Comparison of ENCODE assay signal across 1 cellular context in the genomic region with DNA sequence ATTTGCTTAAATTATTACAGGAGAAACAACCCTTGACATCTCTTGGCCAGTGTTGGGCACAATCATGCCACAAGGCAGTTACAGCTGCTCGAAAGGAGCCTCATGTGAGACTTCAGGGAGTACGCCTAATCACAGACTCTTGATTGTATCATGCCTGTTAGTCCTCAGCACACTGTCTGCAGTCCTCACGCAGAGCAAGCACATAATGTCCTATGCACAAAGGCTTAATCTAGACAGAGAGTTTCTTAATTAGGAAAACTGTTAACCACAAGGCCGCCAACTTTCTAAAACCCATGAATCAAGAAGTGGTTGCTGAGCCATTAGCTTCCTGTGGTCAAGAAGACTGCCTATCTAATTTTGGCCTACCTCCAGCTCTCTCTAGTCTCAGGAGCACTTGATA.
TF ChIP-seq lines count a peak whose summit lies in the region.

No MANE protein-coding gene starts in this region.

TF ChIP-seq in GM12878, 131 proteins besides CTCF, POLR2A, EP300 and RAD21 (continued from another document and continues in another):
- TF ChIP-seq, protein P1, sequence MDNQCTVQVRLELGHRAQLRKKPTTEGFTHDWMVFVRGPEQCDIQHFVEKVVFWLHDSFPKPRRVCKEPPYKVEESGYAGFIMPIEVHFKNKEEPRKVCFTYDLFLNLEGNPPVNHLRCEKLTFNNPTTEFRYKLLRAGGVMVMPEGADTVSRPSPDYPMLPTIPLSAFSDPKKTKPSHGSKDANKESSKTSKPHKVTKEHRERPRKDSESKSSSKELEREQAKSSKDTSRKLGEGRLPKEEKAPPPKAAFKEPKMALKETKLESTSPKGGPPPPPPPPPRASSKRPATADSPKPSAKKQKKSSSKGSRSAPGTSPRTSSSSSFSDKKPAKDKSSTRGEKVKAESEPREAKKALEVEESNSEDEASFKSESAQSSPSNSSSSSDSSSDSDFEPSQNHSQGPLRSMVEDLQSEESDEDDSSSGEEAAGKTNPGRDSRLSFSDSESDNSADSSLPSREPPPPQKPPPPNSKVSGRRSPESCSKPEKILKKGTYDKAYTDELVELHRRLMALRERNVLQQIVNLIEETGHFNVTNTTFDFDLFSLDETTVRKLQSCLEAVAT (IDR thresholded peaks at IDR 0.05): peak; percentile 92
- TF ChIP-seq BMI1 (IDR thresholded peaks at IDR 0.05; ENCODE audit: borderline replicate concordance): peak; percentile 85
- TF ChIP-seq LARP7 (IDR thresholded peaks at IDR 0.05): peak; percentile 51; the same call in 1 of the 2 replicates
- peak; percentile 96 for TF ChIP-seq IKZF2 (IDR thresholded peaks at IDR 0.05)
- TF ChIP-seq, protein P2, sequence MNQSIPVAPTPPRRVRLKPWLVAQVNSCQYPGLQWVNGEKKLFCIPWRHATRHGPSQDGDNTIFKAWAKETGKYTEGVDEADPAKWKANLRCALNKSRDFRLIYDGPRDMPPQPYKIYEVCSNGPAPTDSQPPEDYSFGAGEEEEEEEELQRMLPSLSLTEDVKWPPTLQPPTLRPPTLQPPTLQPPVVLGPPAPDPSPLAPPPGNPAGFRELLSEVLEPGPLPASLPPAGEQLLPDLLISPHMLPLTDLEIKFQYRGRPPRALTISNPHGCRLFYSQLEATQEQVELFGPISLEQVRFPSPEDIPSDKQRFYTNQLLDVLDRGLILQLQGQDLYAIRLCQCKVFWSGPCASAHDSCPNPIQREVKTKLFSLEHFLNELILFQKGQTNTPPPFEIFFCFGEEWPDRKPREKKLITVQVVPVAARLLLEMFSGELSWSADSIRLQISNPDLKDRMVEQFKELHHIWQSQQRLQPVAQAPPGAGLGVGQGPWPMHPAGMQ (IDR thresholded peaks at IDR 0.05; ENCODE audit: borderline replicate concordance): peak; percentile 25; the same call in 1 of the 2 replicates
- no peak for TF ChIP-seq YY1 (IDR thresholded peaks at IDR 0.05; ENCODE audit: low read depth, low read length)
- TF ChIP-seq WRNIP1 (IDR thresholded peaks at IDR 0.05; ENCODE audit: borderline replicate concordance, low read depth, low read length): no peak
- peak; percentile 87 for TF ChIP-seq SMAD1 (IDR thresholded peaks at IDR 0.05; ENCODE audit: low read depth, partially characterized antibody)
- TF ChIP-seq YBX1 (IDR thresholded peaks at IDR 0.05): no peak
- TF ChIP-seq MTA2 (IDR thresholded peaks at IDR 0.05; ENCODE audit: low read depth): peak; percentile 100
- peak; percentile 16; the same call in 1 of the 2 replicates for TF ChIP-seq STAT3 (IDR thresholded peaks at IDR 0.05; ENCODE audit: low read depth, low read length)
- TF ChIP-seq RUNX3 (IDR thresholded peaks at IDR 0.05; ENCODE audit: low read length): peak; percentile 84
- peak; percentile 95 for TF ChIP-seq IKZF1 (conservative IDR thresholded peaks at IDR 0.05)
- TF ChIP-seq EZH2 (IDR thresholded peaks at IDR 0.05; ENCODE audit: borderline replicate concordance, control insufficient read depth, low read depth, low read length): no peak
- peak; percentile 92 for TF ChIP-seq NR2F1 (conservative IDR thresholded peaks at IDR 0.05)
- TF ChIP-seq, protein P3, sequence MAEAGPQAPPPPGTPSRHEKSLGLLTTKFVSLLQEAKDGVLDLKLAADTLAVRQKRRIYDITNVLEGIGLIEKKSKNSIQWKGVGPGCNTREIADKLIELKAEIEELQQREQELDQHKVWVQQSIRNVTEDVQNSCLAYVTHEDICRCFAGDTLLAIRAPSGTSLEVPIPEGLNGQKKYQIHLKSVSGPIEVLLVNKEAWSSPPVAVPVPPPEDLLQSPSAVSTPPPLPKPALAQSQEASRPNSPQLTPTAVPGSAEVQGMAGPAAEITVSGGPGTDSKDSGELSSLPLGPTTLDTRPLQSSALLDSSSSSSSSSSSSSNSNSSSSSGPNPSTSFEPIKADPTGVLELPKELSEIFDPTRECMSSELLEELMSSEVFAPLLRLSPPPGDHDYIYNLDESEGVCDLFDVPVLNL (IDR thresholded peaks at IDR 0.05; ENCODE audit: low read depth, low read length): no peak
- TF ChIP-seq TCF7 (IDR thresholded peaks at IDR 0.05; ENCODE audit: borderline replicate concordance): no peak
- TF ChIP-seq, protein P4, sequence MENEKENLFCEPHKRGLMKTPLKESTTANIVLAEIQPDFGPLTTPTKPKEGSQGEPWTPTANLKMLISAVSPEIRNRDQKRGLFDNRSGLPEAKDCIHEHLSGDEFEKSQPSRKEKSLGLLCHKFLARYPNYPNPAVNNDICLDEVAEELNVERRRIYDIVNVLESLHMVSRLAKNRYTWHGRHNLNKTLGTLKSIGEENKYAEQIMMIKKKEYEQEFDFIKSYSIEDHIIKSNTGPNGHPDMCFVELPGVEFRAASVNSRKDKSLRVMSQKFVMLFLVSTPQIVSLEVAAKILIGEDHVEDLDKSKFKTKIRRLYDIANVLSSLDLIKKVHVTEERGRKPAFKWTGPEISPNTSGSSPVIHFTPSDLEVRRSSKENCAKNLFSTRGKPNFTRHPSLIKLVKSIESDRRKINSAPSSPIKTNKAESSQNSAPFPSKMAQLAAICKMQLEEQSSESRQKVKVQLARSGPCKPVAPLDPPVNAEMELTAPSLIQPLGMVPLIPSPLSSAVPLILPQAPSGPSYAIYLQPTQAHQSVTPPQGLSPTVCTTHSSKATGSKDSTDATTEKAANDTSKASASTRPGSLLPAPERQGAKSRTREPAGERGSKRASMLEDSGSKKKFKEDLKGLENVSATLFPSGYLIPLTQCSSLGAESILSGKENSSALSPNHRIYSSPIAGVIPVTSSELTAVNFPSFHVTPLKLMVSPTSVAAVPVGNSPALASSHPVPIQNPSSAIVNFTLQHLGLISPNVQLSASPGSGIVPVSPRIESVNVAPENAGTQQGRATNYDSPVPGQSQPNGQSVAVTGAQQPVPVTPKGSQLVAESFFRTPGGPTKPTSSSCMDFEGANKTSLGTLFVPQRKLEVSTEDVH (IDR thresholded peaks at IDR 0.05; ENCODE audit: low read depth, partially characterized antibody): no peak
- TF ChIP-seq, protein P5, sequence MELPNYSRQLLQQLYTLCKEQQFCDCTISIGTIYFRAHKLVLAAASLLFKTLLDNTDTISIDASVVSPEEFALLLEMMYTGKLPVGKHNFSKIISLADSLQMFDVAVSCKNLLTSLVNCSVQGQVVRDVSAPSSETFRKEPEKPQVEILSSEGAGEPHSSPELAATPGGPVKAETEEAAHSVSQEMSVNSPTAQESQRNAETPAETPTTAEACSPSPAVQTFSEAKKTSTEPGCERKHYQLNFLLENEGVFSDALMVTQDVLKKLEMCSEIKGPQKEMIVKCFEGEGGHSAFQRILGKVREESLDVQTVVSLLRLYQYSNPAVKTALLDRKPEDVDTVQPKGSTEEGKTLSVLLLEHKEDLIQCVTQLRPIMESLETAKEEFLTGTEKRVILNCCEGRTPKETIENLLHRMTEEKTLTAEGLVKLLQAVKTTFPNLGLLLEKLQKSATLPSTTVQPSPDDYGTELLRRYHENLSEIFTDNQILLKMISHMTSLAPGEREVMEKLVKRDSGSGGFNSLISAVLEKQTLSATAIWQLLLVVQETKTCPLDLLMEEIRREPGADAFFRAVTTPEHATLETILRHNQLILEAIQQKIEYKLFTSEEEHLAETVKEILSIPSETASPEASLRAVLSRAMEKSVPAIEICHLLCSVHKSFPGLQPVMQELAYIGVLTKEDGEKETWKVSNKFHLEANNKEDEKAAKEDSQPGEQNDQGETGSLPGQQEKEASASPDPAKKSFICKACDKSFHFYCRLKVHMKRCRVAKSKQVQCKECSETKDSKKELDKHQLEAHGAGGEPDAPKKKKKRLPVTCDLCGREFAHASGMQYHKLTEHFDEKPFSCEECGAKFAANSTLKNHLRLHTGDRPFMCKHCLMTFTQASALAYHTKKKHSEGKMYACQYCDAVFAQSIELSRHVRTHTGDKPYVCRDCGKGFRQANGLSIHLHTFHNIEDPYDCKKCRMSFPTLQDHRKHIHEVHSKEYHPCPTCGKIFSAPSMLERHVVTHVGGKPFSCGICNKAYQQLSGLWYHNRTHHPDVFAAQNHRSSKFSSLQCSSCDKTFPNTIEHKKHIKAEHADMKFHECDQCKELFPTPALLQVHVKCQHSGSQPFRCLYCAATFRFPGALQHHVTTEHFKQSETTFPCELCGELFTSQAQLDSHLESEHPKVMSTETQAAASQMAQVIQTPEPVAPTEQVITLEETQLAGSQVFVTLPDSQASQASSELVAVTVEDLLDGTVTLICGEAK (IDR thresholded peaks at IDR 0.05; ENCODE audit: borderline replicate concordance): no peak
- no peak for TF ChIP-seq NR2C2 (IDR thresholded peaks at IDR 0.05; ENCODE audit: borderline replicate concordance, control insufficient read depth, insufficient read length, low read depth)
- TF ChIP-seq, protein P6, sequence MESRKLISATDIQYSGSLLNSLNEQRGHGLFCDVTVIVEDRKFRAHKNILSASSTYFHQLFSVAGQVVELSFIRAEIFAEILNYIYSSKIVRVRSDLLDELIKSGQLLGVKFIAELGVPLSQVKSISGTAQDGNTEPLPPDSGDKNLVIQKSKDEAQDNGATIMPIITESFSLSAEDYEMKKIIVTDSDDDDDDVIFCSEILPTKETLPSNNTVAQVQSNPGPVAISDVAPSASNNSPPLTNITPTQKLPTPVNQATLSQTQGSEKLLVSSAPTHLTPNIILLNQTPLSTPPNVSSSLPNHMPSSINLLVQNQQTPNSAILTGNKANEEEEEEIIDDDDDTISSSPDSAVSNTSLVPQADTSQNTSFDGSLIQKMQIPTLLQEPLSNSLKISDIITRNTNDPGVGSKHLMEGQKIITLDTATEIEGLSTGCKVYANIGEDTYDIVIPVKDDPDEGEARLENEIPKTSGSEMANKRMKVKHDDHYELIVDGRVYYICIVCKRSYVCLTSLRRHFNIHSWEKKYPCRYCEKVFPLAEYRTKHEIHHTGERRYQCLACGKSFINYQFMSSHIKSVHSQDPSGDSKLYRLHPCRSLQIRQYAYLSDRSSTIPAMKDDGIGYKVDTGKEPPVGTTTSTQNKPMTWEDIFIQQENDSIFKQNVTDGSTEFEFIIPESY (IDR thresholded peaks at IDR 0.05): peak; percentile 16; the same call in 1 of the 2 replicates
- no peak for TF ChIP-seq CBFB (IDR thresholded peaks at IDR 0.05; ENCODE audit: low read depth)
- no peak for TF ChIP-seq NRF1 (conservative IDR thresholded peaks at IDR 0.05; ENCODE audit: low read depth, low read length)
- TF ChIP-seq, protein P7, sequence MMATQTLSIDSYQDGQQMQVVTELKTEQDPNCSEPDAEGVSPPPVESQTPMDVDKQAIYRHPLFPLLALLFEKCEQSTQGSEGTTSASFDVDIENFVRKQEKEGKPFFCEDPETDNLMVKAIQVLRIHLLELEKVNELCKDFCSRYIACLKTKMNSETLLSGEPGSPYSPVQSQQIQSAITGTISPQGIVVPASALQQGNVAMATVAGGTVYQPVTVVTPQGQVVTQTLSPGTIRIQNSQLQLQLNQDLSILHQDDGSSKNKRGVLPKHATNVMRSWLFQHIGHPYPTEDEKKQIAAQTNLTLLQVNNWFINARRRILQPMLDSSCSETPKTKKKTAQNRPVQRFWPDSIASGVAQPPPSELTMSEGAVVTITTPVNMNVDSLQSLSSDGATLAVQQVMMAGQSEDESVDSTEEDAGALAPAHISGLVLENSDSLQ (IDR thresholded peaks at IDR 0.05): peak; percentile 64
- TF ChIP-seq, protein P8, sequence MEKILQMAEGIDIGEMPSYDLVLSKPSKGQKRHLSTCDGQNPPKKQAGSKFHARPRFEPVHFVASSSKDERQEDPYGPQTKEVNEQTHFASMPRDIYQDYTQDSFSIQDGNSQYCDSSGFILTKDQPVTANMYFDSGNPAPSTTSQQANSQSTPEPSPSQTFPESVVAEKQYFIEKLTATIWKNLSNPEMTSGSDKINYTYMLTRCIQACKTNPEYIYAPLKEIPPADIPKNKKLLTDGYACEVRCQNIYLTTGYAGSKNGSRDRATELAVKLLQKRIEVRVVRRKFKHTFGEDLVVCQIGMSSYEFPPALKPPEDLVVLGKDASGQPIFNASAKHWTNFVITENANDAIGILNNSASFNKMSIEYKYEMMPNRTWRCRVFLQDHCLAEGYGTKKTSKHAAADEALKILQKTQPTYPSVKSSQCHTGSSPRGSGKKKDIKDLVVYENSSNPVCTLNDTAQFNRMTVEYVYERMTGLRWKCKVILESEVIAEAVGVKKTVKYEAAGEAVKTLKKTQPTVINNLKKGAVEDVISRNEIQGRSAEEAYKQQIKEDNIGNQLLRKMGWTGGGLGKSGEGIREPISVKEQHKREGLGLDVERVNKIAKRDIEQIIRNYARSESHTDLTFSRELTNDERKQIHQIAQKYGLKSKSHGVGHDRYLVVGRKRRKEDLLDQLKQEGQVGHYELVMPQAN (conservative IDR thresholded peaks at IDR 0.05): no peak
- TF ChIP-seq MEF2A (IDR thresholded peaks at IDR 0.05; ENCODE audit: insufficient read depth, low read depth, low read length): peak; percentile 31; the same call in 1 of the 2 replicates
- TF ChIP-seq PAX8 (IDR thresholded peaks at IDR 0.05): no peak
- TF ChIP-seq, protein P9, sequence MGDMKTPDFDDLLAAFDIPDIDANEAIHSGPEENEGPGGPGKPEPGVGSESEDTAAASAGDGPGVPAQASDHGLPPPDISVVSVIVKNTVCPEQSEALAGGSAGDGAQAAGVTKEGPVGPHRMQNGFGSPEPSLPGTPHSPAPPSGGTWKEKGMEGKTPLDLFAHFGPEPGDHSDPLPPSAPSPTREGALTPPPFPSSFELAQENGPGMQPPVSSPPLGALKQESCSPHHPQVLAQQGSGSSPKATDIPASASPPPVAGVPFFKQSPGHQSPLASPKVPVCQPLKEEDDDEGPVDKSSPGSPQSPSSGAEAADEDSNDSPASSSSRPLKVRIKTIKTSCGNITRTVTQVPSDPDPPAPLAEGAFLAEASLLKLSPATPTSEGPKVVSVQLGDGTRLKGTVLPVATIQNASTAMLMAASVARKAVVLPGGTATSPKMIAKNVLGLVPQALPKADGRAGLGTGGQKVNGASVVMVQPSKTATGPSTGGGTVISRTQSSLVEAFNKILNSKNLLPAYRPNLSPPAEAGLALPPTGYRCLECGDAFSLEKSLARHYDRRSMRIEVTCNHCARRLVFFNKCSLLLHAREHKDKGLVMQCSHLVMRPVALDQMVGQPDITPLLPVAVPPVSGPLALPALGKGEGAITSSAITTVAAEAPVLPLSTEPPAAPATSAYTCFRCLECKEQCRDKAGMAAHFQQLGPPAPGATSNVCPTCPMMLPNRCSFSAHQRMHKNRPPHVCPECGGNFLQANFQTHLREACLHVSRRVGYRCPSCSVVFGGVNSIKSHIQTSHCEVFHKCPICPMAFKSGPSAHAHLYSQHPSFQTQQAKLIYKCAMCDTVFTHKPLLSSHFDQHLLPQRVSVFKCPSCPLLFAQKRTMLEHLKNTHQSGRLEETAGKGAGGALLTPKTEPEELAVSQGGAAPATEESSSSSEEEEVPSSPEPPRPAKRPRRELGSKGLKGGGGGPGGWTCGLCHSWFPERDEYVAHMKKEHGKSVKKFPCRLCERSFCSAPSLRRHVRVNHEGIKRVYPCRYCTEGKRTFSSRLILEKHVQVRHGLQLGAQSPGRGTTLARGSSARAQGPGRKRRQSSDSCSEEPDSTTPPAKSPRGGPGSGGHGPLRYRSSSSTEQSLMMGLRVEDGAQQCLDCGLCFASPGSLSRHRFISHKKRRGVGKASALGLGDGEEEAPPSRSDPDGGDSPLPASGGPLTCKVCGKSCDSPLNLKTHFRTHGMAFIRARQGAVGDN (IDR thresholded peaks at IDR 0.05): peak; percentile 66
- TF ChIP-seq NFIC (IDR thresholded peaks at IDR 0.05; ENCODE audit: low read depth, low read length): peak; percentile 18; the same call in 1 of the 2 replicates
- peak; percentile 57 for TF ChIP-seq ZNF24 (IDR thresholded peaks at IDR 0.05)
- TF ChIP-seq, protein P10, sequence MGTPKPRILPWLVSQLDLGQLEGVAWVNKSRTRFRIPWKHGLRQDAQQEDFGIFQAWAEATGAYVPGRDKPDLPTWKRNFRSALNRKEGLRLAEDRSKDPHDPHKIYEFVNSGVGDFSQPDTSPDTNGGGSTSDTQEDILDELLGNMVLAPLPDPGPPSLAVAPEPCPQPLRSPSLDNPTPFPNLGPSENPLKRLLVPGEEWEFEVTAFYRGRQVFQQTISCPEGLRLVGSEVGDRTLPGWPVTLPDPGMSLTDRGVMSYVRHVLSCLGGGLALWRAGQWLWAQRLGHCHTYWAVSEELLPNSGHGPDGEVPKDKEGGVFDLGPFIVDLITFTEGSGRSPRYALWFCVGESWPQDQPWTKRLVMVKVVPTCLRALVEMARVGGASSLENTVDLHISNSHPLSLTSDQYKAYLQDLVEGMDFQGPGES (IDR thresholded peaks at IDR 0.05): no peak
- peak; percentile 87 for TF ChIP-seq NBN (IDR thresholded peaks at IDR 0.05)
- no peak for TF ChIP-seq CBX5 (IDR thresholded peaks at IDR 0.05; ENCODE audit: low read depth)
